In the genomic region with DNA sequence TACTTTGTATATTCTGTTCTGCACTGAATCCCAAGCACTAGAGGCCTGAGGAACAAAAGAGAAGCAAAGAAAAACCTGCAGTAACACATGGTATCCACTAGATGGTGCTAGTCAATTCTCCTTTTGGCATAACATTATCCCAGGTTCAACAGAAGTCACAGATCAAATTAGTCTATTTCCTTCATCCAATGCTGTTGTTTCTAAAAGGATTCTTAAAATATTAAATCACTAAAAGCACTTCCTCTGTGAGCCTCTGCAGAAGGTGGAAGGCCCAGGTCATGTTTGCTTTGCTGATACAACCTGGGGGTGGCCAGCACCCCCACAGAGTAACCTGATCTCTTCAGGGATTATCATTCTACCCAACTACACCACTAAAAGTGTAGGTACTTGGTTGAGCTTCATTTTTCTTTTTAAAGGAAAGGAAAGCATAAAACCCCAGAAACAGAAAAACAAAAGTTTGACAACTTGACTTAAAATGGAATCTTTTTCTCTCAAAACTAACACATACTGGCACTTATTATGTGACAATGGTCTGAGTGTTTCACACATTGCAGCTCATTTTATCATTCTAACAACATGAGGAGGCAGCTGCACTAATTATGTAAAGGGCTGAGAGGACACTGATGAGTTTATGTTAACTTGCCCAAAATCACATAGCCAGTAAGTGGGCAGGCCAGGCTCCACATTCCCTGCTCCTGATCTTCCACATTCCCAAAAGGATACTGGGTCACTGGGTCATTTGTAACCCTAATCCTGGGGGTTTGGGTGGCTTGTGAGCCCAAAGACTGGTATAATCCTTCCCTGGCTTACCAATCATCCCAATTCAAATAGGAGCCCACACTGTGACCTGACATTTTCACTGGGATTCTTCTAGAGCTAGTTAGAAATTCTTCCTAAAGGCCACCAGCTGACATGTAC, we compare ENCODE assay signal across 10 cellular contexts.
DNase-seq lines count a peak whose midpoint lies in the region; ATAC-seq, FAIRE-seq and TF ChIP-seq lines count a peak whose summit lies in the region.
"Had no signal": no experiment of that assay in that cellular context is flagged by ENCODE, and none has a peak within 500 bp of the region (broad histone marks: within the 10 kb centered on the region; RNA-seq: fewer than 3 reads in every experiment).

No MANE protein-coding gene starts in this region.

- DNase-seq in DMS153 treated with DMSO at 0.1 percent for 48 hours (lab: John Stamatoyannopoulos, UW; ENCODE audit: unreplicated experiment), result peak; percentile 66
- no peak for DNase-seq in DMS153 (lab: John Stamatoyannopoulos, UW)
- peak; percentile 55 for DNase-seq in HFFc6
- peak; percentile 57 for DNase-seq in NCI-H345 (lab: John Stamatoyannopoulos, UW)
- peak; percentile 24 to 41 (median 28) for DNase-seq in K562 (ENCODE audit: extremely low read depth in 1 of 4, low spot score in 3 of 4)
- no peak for DNase-seq in T-helper 9 cell

- no peak overlapping the region for H2AFZ ChIP-seq in K562 (ENCODE audit: low read depth, low read length)

- peaks cover 44% of the 10 kb centered on the region for H3K36me3 Mint-ChIP-seq in HFFc6 (ENCODE audit: low read depth)

- no peaks in the 10 kb centered on the region for H3K9me1 ChIP-seq in K562 (ENCODE audit: control insufficient read depth, insufficient read depth, low read length)

- ATAC-seq in K562, result peak; percentile 89

- no peaks in the 10 kb centered on the region for H3K79me2 ChIP-seq in K562 (ENCODE audit: control insufficient read depth, insufficient read depth, low read length)

- peak overlapping the region; percentile 17; the same call in 1 of the 3 replicates for H3K27ac ChIP-seq in K562 (ENCODE audit: extremely low read depth, low read depth, low read length)
- H3K27ac ChIP-seq: BLaER1 had no signal

- peak overlapping the region; percentile 16; the same call in 1 of the 2 replicates for H3K4me3 Mint-ChIP-seq in HFFc6
- H3K4me3 Mint-ChIP-seq: activated naive CD8-positive, alpha-beta T cell had no signal

- no peak overlapping the region for H3K4me2 ChIP-seq in K562 (ENCODE audit: insufficient read depth, low read length)
- H3K4me2 ChIP-seq in skeletal muscle satellite cell (ENCODE audit: low read length), result peak overlapping the region; percentile 55
- H3K4me2 ChIP-seq: BLaER1 had no signal

- H3K27me3 Mint-ChIP-seq in HFFc6 (ENCODE audit: insufficient read depth), result peaks cover 1% of the 10 kb centered on the region; the same call in 1 of the 2 replicates
- H3K27me3 Mint-ChIP-seq: activated naive CD8-positive, alpha-beta T cell had no signal

- no peaks in the 10 kb centered on the region for H3K9me3 ChIP-seq in K562 (replicated peaks; ENCODE audit: control insufficient read depth, insufficient read depth, low read depth, low read length)
- no peaks in the 10 kb centered on the region for H3K9me3 ChIP-seq in iPS-15b (ENCODE audit: control insufficient read depth, insufficient read depth, low read length)
- H3K9me3 ChIP-seq in skeletal muscle satellite cell (replicated peaks; ENCODE audit: low read length), result no peaks in the 10 kb centered on the region
- H3K9me3 ChIP-seq: BLaER1 had no signal

- no peak overlapping the region for H3K9ac ChIP-seq in K562 (ENCODE audit: insufficient read depth in 1 of 2, low read depth in 2 of 2, low read length in 2 of 2)
- no peak overlapping the region for H3K9ac ChIP-seq in iPS-15b (ENCODE audit: low read depth, low read length)
- peak overlapping the region; percentile 6 for H3K9ac ChIP-seq in skeletal muscle satellite cell (ENCODE audit: low read depth, low read length)
- H3K9ac ChIP-seq: BLaER1 had no signal

- TF ChIP-seq CTCF in HFFc6 (IDR thresholded peaks at IDR 0.05), result peak; percentile 96
- TF ChIP-seq CTCF in K562 (IDR thresholded peaks at IDR 0.05 in 2 of 3, conservative IDR thresholded peaks at IDR 0.05 in 1 of 3; ENCODE audit: insufficient read depth in 2 of 3, low read depth in 1 of 3, low read length in 3 of 3), result peak; percentile 28 to 65 (median 57); a peak in 5 of 6 replicates

- H3K9me3 Mint-ChIP-seq in HFFc6, result no peaks in the 10 kb centered on the region

- peak in 1 of 2 experiments; percentile 47; a peak in 2 of 4 replicates for TF ChIP-seq RAD21 in K562 (CRISPR knock-in tag; conservative IDR thresholded peaks at IDR 0.05 in 1 of 2, IDR thresholded peaks at IDR 0.05 in 1 of 2)

- H4K20me1 ChIP-seq in K562 (replicated peaks; ENCODE audit: control insufficient read depth, insufficient read depth, low read length), result peaks cover 11% of the 10 kb centered on the region; the same call in 1 of the 2 replicates
- H4K20me1 ChIP-seq: BLaER1 had no signal

- no peak for TF ChIP-seq POLR2A in K562 (conservative IDR thresholded peaks at IDR 0.05)

- H3K27me3 ChIP-seq in K562 (ENCODE audit: control insufficient read depth in 2 of 2, insufficient read depth in 2 of 2, low read length in 2 of 2), result no peaks in the 10 kb centered on the region
- no peaks in the 10 kb centered on the region for H3K27me3 ChIP-seq in iPS-15b (ENCODE audit: control insufficient read depth, insufficient read depth, low read length)
- no peaks in the 10 kb centered on the region for H3K27me3 ChIP-seq in skeletal muscle satellite cell (ENCODE audit: control insufficient read depth, insufficient read depth, low read length)
- H3K27me3 ChIP-seq: BLaER1 had no signal

- H3K4me1 ChIP-seq in K562 (replicated peaks in 1 of 2; ENCODE audit: control insufficient read depth in 2 of 2, insufficient read depth in 2 of 2, low read length in 2 of 2) (peaks cover 0 to 10% of the 10 kb centered on the region in 2 experiments; a peak in 2 of 5 replicates), iPS-15b (ENCODE audit: control insufficient read depth, insufficient read depth, low read length) (peaks cover 21% of the 10 kb centered on the region), skeletal muscle satellite cell (ENCODE audit: control insufficient read depth, insufficient read depth, low read length) (peaks cover 26% of the 10 kb centered on the region)

- H3K4me1 Mint-ChIP-seq in HFFc6 (ENCODE audit: low read depth), result peaks cover 62% of the 10 kb centered on the region

- TF ChIP-seq EP300 in K562 (IDR thresholded peaks at IDR 0.05; ENCODE audit: low read length), result no peak

- in situ Hi-C loops in K562 (cut with MboI), result no loop called here

- CTCF ChIA-PET in K562 (lab: Yijun Ruan, JAX; ENCODE audit: low intra/inter-chr PET ratio), result interaction anchor here (0.6 to 1.0 kb wide), 3 partner anchors 64 to 830 kb away, joined by 3 to 6 read pairs (median 3); no protein-coding TSS in a partner anchor

- POLR2A ChIA-PET in K562 (lab: Yijun Ruan, JAX), result interaction anchor here (0.7 kb wide), 1 partner anchor 97 kb away, joined by 3 read pairs; no protein-coding TSS in a partner anchor

- no TSS peak for BruUV-seq in K562 (replicated peaks; lab: Mats Ljungman, UMichigan)

- H3K36me3 ChIP-seq in K562 (ENCODE audit: control insufficient read depth, insufficient read depth, low read length) (peaks cover 76% of the 10 kb centered on the region), iPS-15b (ENCODE audit: control insufficient read depth, insufficient read depth, low read length) (peaks cover 4% of the 10 kb centered on the region), skeletal muscle satellite cell (ENCODE audit: insufficient read depth, low read length) (peaks cover 73% of the 10 kb centered on the region)

- FAIRE-seq in K562 (lab: Jason Lieb, UNC), result peak; percentile 74

- no peak overlapping the region for H3K4me3 ChIP-seq in K562
- peak overlapping the region; percentile 14 for H3K4me3 ChIP-seq in iPS-15b (ENCODE audit: low read depth, low read length)
- no peak overlapping the region for H3K4me3 ChIP-seq in skeletal muscle satellite cell (ENCODE audit: low read length)
- H3K4me3 ChIP-seq: BLaER1 had no signal

- peak overlapping the region; percentile 48 for H3K27ac Mint-ChIP-seq in HFFc6

- intact Hi-C loops in K562 (cut with micrococcal nuclease), result loop anchor here (10.0 kb wide), 1 partner anchor 834 kb away; no protein-coding TSS in a partner anchor

TF ChIP-seq in K562, 482 proteins besides CTCF, POLR2A, EP300 and RAD21:
- TF ChIP-seq EGR1 (conservative IDR thresholded peaks at IDR 0.05) (0 out of 2 replicates have a peak, but pooled peaks have one; percentile 22), ILF3 (IDR thresholded peaks at IDR 0.05; ENCODE audit: borderline replicate concordance) (no peak)
- TF ChIP-seq, protein P1, sequence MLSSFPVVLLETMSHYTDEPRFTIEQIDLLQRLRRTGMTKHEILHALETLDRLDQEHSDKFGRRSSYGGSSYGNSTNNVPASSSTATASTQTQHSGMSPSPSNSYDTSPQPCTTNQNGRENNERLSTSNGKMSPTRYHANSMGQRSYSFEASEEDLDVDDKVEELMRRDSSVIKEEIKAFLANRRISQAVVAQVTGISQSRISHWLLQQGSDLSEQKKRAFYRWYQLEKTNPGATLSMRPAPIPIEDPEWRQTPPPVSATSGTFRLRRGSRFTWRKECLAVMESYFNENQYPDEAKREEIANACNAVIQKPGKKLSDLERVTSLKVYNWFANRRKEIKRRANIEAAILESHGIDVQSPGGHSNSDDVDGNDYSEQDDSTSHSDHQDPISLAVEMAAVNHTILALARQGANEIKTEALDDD (IDR thresholded peaks at IDR 0.05), result 0 out of 2 replicates have a peak, but pooled peaks have one; percentile 31

Comparison
In these comparisons a context has a peak if more than half of its experiments do, and no peak if none do; other contexts are left out.
1. DNase-seq: peak in DMS153 treated with DMSO at 0.1 percent for 48 hours (single experiment), HFFc6 (single experiment), NCI-H345 (single experiment) and K562 (4 of 4); none in DMS153 (single experiment) and T-helper 9 cell (single experiment).